ENCODE assay signal across 8 cellular contexts in genomic region chr1:153568367-153569099, GRCh38. TPM values are rescaled to one million over a fixed set of nuclear protein-coding genes. Genes with fewer than 3 reads are reported as not detected.
DNase-seq lines count a peak whose midpoint lies in the region; ATAC-seq, FAIRE-seq and TF ChIP-seq lines count a peak whose summit lies in the region.

No MANE protein-coding gene starts in this region.

- no peaks in the 10 kb centered on the region for H3K9me2 ChIP-seq in GM23248 (ENCODE audit: insufficient read depth)

- no peaks in the 10 kb centered on the region for H4K20me1 ChIP-seq in GM23248 (ENCODE audit: insufficient read depth)
- H4K20me1 ChIP-seq in keratinocyte (ENCODE audit: control insufficient read depth, extremely low read depth, insufficient read depth, low read length), result peaks cover 10% of the 10 kb centered on the region

- H3K4me2 ChIP-seq in GM23248 (ENCODE audit: unreplicated experiment), result peak overlapping the region; percentile 55
- peak overlapping the region; percentile 97 for H3K4me2 ChIP-seq in keratinocyte (ENCODE audit: control insufficient read depth, extremely low read depth, insufficient read depth, low read depth, low read length)

- peaks cover 52% of the 10 kb centered on the region for H3K4me1 ChIP-seq in GM23248 (ENCODE audit: insufficient read depth)
- H3K4me1 ChIP-seq in keratinocyte (ENCODE audit: control insufficient read depth, extremely low read depth, insufficient read depth, low read length), result peaks cover 48% of the 10 kb centered on the region

- dilution Hi-C loops in keratinocyte (cut with MboI; ENCODE audit: extremely low pct_ligation_motif_present, low sequenced_read_pairs), result no loop called here

- H3F3A ChIP-seq in GM23248 (ENCODE audit: insufficient read depth), result peaks cover 34% of the 10 kb centered on the region

- peak overlapping the region; percentile 87 for H2AFZ ChIP-seq in GM23248
- peak overlapping the region; percentile 69 for H2AFZ ChIP-seq in keratinocyte (ENCODE audit: control insufficient read depth, low read length)

- in situ Hi-C loops in GM23248 (cut with MboI), result no loop called here

- H3K27ac ChIP-seq in GM23248 (peak overlapping the region; percentile 100), keratinocyte (ENCODE audit: control insufficient read depth, insufficient read depth, low read length) (peak overlapping the region; percentile 100)

- no peaks in the 10 kb centered on the region for H3K9me1 ChIP-seq in keratinocyte (ENCODE audit: control insufficient read depth, extremely low read depth, insufficient read depth, low read length)

- peak overlapping the region; percentile 92 for H3K9ac ChIP-seq in GM23248
- H3K9ac ChIP-seq in keratinocyte (ENCODE audit: control insufficient read depth, extremely low read depth, insufficient read depth, low read length), result peak overlapping the region; percentile 99

- H3K27me3 ChIP-seq in GM23248 (replicated peaks; ENCODE audit: insufficient read depth) (no peaks in the 10 kb centered on the region), keratinocyte (ENCODE audit: control insufficient read depth, extremely low read depth, insufficient read depth, low read length) (no peaks in the 10 kb centered on the region)

- H3K4me3 ChIP-seq in GM23248 (peak overlapping the region; percentile 41), keratinocyte (ENCODE audit: control insufficient read depth in 2 of 3, extremely low read depth in 1 of 3, insufficient read depth in 2 of 3, low read depth in 1 of 3, low read length in 3 of 3) (peak overlapping the region; percentile 3 to 70 (median 47))

- peak in 2 of 3 experiments; percentile 97 to 98 for TF ChIP-seq CTCF in keratinocyte (optimal IDR thresholded peaks at IDR 0.05 in 1 of 3, IDR thresholded peaks at IDR 0.05 in 1 of 3, conservative IDR thresholded peaks at IDR 0.05 in 1 of 3; ENCODE audit: extremely low read depth in 1 of 3, insufficient read depth in 2 of 3, low read length in 3 of 3)

- DNase-seq in A172 (ENCODE audit: low spot score) (peak; percentile 98), GM23248 (peak; percentile 95), NCI-H2227 treated with DMSO at 0.1 percent for 48 hours (lab: John Stamatoyannopoulos, UW) (peak; percentile 92), keratinocyte (ENCODE audit: low read depth, low spot score) (peak; percentile 97)
- DNase-seq in activated CD4-positive, CD25-positive, alpha-beta regulatory T cell (lab: John Stamatoyannopoulos, UW), result peak; percentile 47 to 66 (median 62)
- peak; percentile 70 for DNase-seq in central memory CD4-positive, alpha-beta T cell
- DNase-seq in stimulated activated CD4-positive, alpha-beta T cell treated with anti-CD3 and anti-CD28 coated beads, Interleukin-12 subunit alpha, Interleukin-12 subunit beta, amount 100 ng/mL, for 4 hours, result peak; percentile 83

- FAIRE-seq in keratinocyte (lab: Jason Lieb, UNC), result peak; percentile 82

- H3K36me3 ChIP-seq in GM23248 (ENCODE audit: low read depth) (no peaks in the 10 kb centered on the region), keratinocyte (ENCODE audit: control insufficient read depth in 2 of 2, extremely low read depth in 1 of 2, insufficient read depth in 2 of 2, low read length in 2 of 2) (peaks cover 11 to 12% of the 10 kb centered on the region in 2 experiments)

- no peaks in the 10 kb centered on the region for H3K79me2 ChIP-seq in GM23248 (ENCODE audit: insufficient read depth)
- peaks cover 16% of the 10 kb centered on the region for H3K79me2 ChIP-seq in keratinocyte (ENCODE audit: control insufficient read depth, insufficient read depth, low read length)

- no peak for ATAC-seq in GM18909 (IDR thresholded peaks at IDR 0.05; ENCODE audit: poor library complexity, unreplicated experiment)

- H3K9me3 ChIP-seq in GM23248 (ENCODE audit: low read depth), result no peaks in the 10 kb centered on the region
- H3K9me3 ChIP-seq in keratinocyte (ENCODE audit: control insufficient read depth, low read depth, low read length), result no peaks in the 10 kb centered on the region

- WGBS in GM23248 (ENCODE audit: low coverage in 1 of 2, low lambda C conversion rate in 2 of 2, missing lambda C conversion rate in 2 of 2), 2 experiments, result 8 to 9% methylated on average over 25 of the region's 25 CpGs

RNA-seq across cellular contexts. Expression of gene S100A2, which starts 2.9 kb away (rescaled TPM):
- total RNA-seq in A172 (2014; rRNA removed; shearing (Covaris generic)), result 41.3 and 63.0 TPM in 2 replicates
- 1.7 and 9.0 TPM in 2 replicates for total RNA-seq in GM23248 (2014; rRNA removed; shearing (Covaris generic))
- polyA plus RNA-seq in GM23248 (2016; fragmentation: Nextera tagmentation; extraction: Ambion mirVana), result 8.6 and 11.8 TPM in 2 replicates
- polyA plus RNA-seq in keratinocyte, result 10,013 to 12,757 TPM (median 12,412 TPM) in 3 replicates
- 458 TPM for polyA plus RNA-seq in keratinocyte (2011; ENCODE audit: low read depth)
- polyA plus RNA-seq in keratinocyte (2011; cell fraction: cytosol; rRNA removed), result 13,371 and 15,299 TPM in 2 replicates
- polyA plus RNA-seq in keratinocyte (2011; cell fraction: nucleus; rRNA removed), result 5,726 and 5,807 TPM in 2 replicates
- 4,632 and 22,100 TPM in 2 replicates for polyA plus RNA-seq in keratinocyte (2012; ENCODE audit: low replicate concordance)
- polyA minus RNA-seq in keratinocyte, result 1,263 to 3,266 TPM (median 2,756 TPM) in 3 replicates
- polyA minus RNA-seq in keratinocyte (2011; cell fraction: cytosol; rRNA and poly(A)+ RNA removed), result 8,282 TPM
- polyA minus RNA-seq in keratinocyte (2011; cell fraction: nucleus; rRNA and poly(A)+ RNA removed), result 436 and 624 TPM in 2 replicates

RNA-seq across cellular contexts. Expression of gene S100A3, which starts 19.5 kb away (rescaled TPM):
- 90.9 and 103 TPM in 2 replicates for total RNA-seq in A172 (2014; rRNA removed; shearing (Covaris generic))
- 2.2 and 3.8 TPM in 2 replicates for total RNA-seq in GM23248 (2014; rRNA removed; shearing (Covaris generic))
- polyA plus RNA-seq in GM23248 (2016; fragmentation: Nextera tagmentation; extraction: Ambion mirVana) (7.5 and 8.0 TPM in 2 replicates), keratinocyte (12.6 to 24.0 TPM (median 15.1 TPM) in 3 replicates)
- 1.9 TPM for polyA plus RNA-seq in keratinocyte (2011; ENCODE audit: low read depth)
- 10.1 and 13.0 TPM in 2 replicates for polyA plus RNA-seq in keratinocyte (2011; cell fraction: cytosol; rRNA removed)
- polyA plus RNA-seq in keratinocyte (2011; cell fraction: nucleus; rRNA removed), result 47.3 and 67.5 TPM in 2 replicates
- 5.7 and 8.9 TPM in 2 replicates for polyA plus RNA-seq in keratinocyte (2012; ENCODE audit: low replicate concordance)
- 11.7 to 24.9 TPM (median 20.5 TPM) in 3 replicates for polyA minus RNA-seq in keratinocyte
- 8.2 TPM for polyA minus RNA-seq in keratinocyte (2011; cell fraction: cytosol; rRNA and poly(A)+ RNA removed)
- 4.5 and 6.0 TPM in 2 replicates for polyA minus RNA-seq in keratinocyte (2011; cell fraction: nucleus; rRNA and poly(A)+ RNA removed)

RNA-seq across cellular contexts. Expression of gene S100A4, which starts 22.9 kb away (rescaled TPM):
- 3,194 and 3,572 TPM in 2 replicates for total RNA-seq in A172 (2014; rRNA removed; shearing (Covaris generic))
- total RNA-seq in GM23248 (2014; rRNA removed; shearing (Covaris generic)), result 236 and 249 TPM in 2 replicates
- polyA plus RNA-seq in GM23248 (2016; fragmentation: Nextera tagmentation; extraction: Ambion mirVana) (608 and 610 TPM in 2 replicates), keratinocyte (21.4 to 40.2 TPM (median 26.7 TPM) in 3 replicates)
- 10.6 TPM for polyA plus RNA-seq in keratinocyte (2011; ENCODE audit: low read depth)
- 34.4 and 39.6 TPM in 2 replicates for polyA plus RNA-seq in keratinocyte (2011; cell fraction: cytosol; rRNA removed)
- 24.4 and 25.2 TPM in 2 replicates for polyA plus RNA-seq in keratinocyte (2011; cell fraction: nucleus; rRNA removed)
- 26.4 and 34.9 TPM in 2 replicates for polyA plus RNA-seq in keratinocyte (2012; ENCODE audit: low replicate concordance)
- polyA minus RNA-seq in keratinocyte, result 6.5 to 13.9 TPM (median 6.6 TPM) in 3 replicates
- polyA minus RNA-seq in keratinocyte (2011; cell fraction: cytosol; rRNA and poly(A)+ RNA removed), result 12.3 TPM
- 4.0 and 9.2 TPM in 2 replicates for polyA minus RNA-seq in keratinocyte (2011; cell fraction: nucleus; rRNA and poly(A)+ RNA removed)

RNA-seq across cellular contexts. Expression of gene S100A5, which starts 27.8 kb away (rescaled TPM):
- total RNA-seq in A172 (2014; rRNA removed; shearing (Covaris generic)), result 1.1 and 6.1 TPM in 2 replicates
- not detected in 2 replicates for total RNA-seq in GM23248 (2014; rRNA removed; shearing (Covaris generic))
- polyA plus RNA-seq in GM23248 (2016; fragmentation: Nextera tagmentation; extraction: Ambion mirVana) (0.41 TPM in 1 of 2 replicates, not detected in the other), keratinocyte (0.20 to 0.76 TPM (median 0.24 TPM) in 3 replicates)
- not detected for polyA plus RNA-seq in keratinocyte (2011; ENCODE audit: low read depth)
- 0.22 and 0.74 TPM in 2 replicates for polyA plus RNA-seq in keratinocyte (2011; cell fraction: cytosol; rRNA removed)
- not detected in 2 replicates for polyA plus RNA-seq in keratinocyte (2011; cell fraction: nucleus; rRNA removed)
- 0.57 and 1.0 TPM in 2 replicates for polyA plus RNA-seq in keratinocyte (2012; ENCODE audit: low replicate concordance)
- polyA minus RNA-seq in keratinocyte, result not detected in 3 replicates
- not detected for polyA minus RNA-seq in keratinocyte (2011; cell fraction: cytosol; rRNA and poly(A)+ RNA removed)
- polyA minus RNA-seq in keratinocyte (2011; cell fraction: nucleus; rRNA and poly(A)+ RNA removed), result not detected in 2 replicates

RNA-seq across cellular contexts. Expression of gene S100A6, which starts 32.7 kb away (rescaled TPM):
- total RNA-seq in A172 (2014; rRNA removed; shearing (Covaris generic)), result 1,463 and 1,751 TPM in 2 replicates
- 550 and 683 TPM in 2 replicates for total RNA-seq in GM23248 (2014; rRNA removed; shearing (Covaris generic))
- polyA plus RNA-seq in GM23248 (2016; fragmentation: Nextera tagmentation; extraction: Ambion mirVana), result 2,862 and 2,893 TPM in 2 replicates
- 1,608 to 5,801 TPM (median 2,598 TPM) in 3 replicates for polyA plus RNA-seq in keratinocyte
- 9,460 TPM for polyA plus RNA-seq in keratinocyte (2011; ENCODE audit: low read depth)
- 2,886 and 4,097 TPM in 2 replicates for polyA plus RNA-seq in keratinocyte (2011; cell fraction: cytosol; rRNA removed)
- 986 and 1,204 TPM in 2 replicates for polyA plus RNA-seq in keratinocyte (2011; cell fraction: nucleus; rRNA removed)
- polyA plus RNA-seq in keratinocyte (2012; ENCODE audit: low replicate concordance), result 5,777 and 7,954 TPM in 2 replicates
- polyA minus RNA-seq in keratinocyte, result 688 to 4,480 TPM (median 1,878 TPM) in 3 replicates
- 8,278 TPM for polyA minus RNA-seq in keratinocyte (2011; cell fraction: cytosol; rRNA and poly(A)+ RNA removed)
- 423 and 447 TPM in 2 replicates for polyA minus RNA-seq in keratinocyte (2011; cell fraction: nucleus; rRNA and poly(A)+ RNA removed)

Comparison
In these comparisons a context has a peak if more than half of its experiments do, and no peak if none do; other contexts are left out.
1. RNA of gene S100A3, which starts 19.5 kb away (total RNA-seq): 90.9 to 103 TPM in A172; 2.2 to 3.8 TPM in GM23248; every median in the first group is over 10 times any median in the second.
2. RNA of gene S100A4, which starts 22.9 kb away (total RNA-seq): 3,194 to 3,572 TPM in A172; 236 to 249 TPM in GM23248; every median in the first group is over 10 times any median in the second.
3. Peak in every context shown above with its lines, with median percentiles within 50 percentile points of each other: DNase-seq.